ENCODE assay signal across 15 cellular contexts in the genomic region with DNA sequence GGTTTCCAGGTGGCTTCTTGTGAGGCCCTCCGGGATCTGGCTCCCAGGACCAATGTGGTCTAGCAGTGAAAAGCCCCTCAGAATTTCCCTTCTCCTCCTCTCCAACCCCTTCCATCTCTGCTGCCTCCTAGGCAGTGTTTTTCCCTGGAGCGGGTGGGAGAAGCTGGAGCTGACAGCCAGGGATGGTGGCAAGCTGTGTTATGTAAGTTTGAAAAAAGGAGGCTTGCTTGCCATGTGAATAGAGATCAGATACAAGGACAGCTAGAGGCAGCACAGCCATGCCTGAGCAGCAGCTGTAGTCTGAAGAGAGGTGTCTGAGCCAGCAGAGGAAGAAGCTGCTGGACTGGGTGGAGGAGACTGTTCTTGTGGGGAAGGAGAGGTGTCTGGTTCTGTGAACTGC. TPM values are rescaled to one million over a fixed set of nuclear protein-coding genes. Genes with fewer than 3 reads are reported as not detected.
DNase-seq lines count a peak whose midpoint lies in the region; ATAC-seq lines count a peak whose summit lies in the region.
"Had no signal": no experiment of that assay in that cellular context is flagged by ENCODE, and none has a peak within 500 bp of the region (broad histone marks: within the 10 kb centered on the region; RNA-seq: fewer than 3 reads in every experiment).

No MANE protein-coding gene starts in this region.

- H3K27ac Mint-ChIP-seq in activated CD4-positive, alpha-beta memory T cell treated with anti-CD3 and anti-CD28 coated beads for 36 hours: peak overlapping the region; percentile 18
- no peak overlapping the region for H3K27ac Mint-ChIP-seq in activated CD4-positive, alpha-beta memory T cell treated with anti-CD3 and anti-CD28 coated beads, Interleukin-2, amount 10 ng/mL, durations not matched to agents 7 days and 5 days
- peak overlapping the region; percentile 75 for H3K27ac Mint-ChIP-seq in activated naive CD8-positive, alpha-beta T cell
- H3K27ac Mint-ChIP-seq in stimulated activated memory B cell treated with anti-CD40 and anti-IgM and Interleukin-4, amounts not matched to agents 10 μg/mL and 1 μg/mL and 100 μg/mL, for 72 hours: peak overlapping the region; percentile 64

- no peaks in the 10 kb centered on the region for H3K9me3 Mint-ChIP-seq in activated CD4-positive, alpha-beta memory T cell treated with anti-CD3 and anti-CD28 coated beads for 36 hours
- no peaks in the 10 kb centered on the region for H3K9me3 Mint-ChIP-seq in activated CD4-positive, alpha-beta memory T cell treated with anti-CD3 and anti-CD28 coated beads, Interleukin-2, amount 10 ng/mL, durations not matched to agents 7 days and 5 days
- no peaks in the 10 kb centered on the region for H3K9me3 Mint-ChIP-seq in activated naive CD8-positive, alpha-beta T cell (ENCODE audit: low read depth)
- no peaks in the 10 kb centered on the region for H3K9me3 Mint-ChIP-seq in stimulated activated memory B cell treated with anti-CD40 and anti-IgM and Interleukin-4, amounts not matched to agents 10 μg/mL and 1 μg/mL and 100 μg/mL, for 72 hours

- no peak overlapping the region for H3K4me3 ChIP-seq in iPS-15b (ENCODE audit: low read depth, low read length)
- H3K4me3 ChIP-seq: breast epithelium, upper lobe of right lung had no signal

- no peak for DNase-seq in activated CD4-positive, alpha-beta memory T cell treated with anti-CD3 and anti-CD28 coated beads for 36 hours
- DNase-seq in activated CD4-positive, alpha-beta memory T cell treated with anti-CD3 and anti-CD28 coated beads, Interleukin-2, amount 10 ng/mL, durations not matched to agents 7 days and 5 days: no peak
- no peak for DNase-seq in iPS-NIHi7 (ENCODE audit: extremely low spot score)
- DNase-seq: activated CD8-positive, alpha-beta memory T cell treated with anti-CD3 and anti-CD28 coated beads, Interleukin-2, amount 10 ng/mL, durations not matched to agents 7 days and 5 days; activated naive CD4-positive, alpha-beta T cell; MM.1S; NCI-H2029 treated with DMSO at 0.1 percent for 48 hours; upper lobe of right lung had no signal

- ATAC-seq in stimulated activated memory B cell treated with anti-CD40 and anti-IgM and Interleukin-4, amounts not matched to agents 10 μg/mL and 1 μg/mL and 100 μg/mL, for 72 hours: no peak
- ATAC-seq in HG02885 (IDR thresholded peaks at IDR 0.05; ENCODE audit: poor library complexity, unreplicated experiment): no peak
- no peak for ATAC-seq in GM19328 (IDR thresholded peaks at IDR 0.05; ENCODE audit: unreplicated experiment)
- ATAC-seq: activated CD8-positive, alpha-beta memory T cell treated with anti-CD3 and anti-CD28 coated beads, Interleukin-2, amount 10 ng/mL, durations not matched to agents 7 days and 5 days; HCT116 had no signal

- peaks cover 37% of the 10 kb centered on the region for H3K4me1 Mint-ChIP-seq in activated CD4-positive, alpha-beta memory T cell treated with anti-CD3 and anti-CD28 coated beads for 36 hours (ENCODE audit: low read depth)
- peaks cover 13% of the 10 kb centered on the region for H3K4me1 Mint-ChIP-seq in activated CD4-positive, alpha-beta memory T cell treated with anti-CD3 and anti-CD28 coated beads, Interleukin-2, amount 10 ng/mL, durations not matched to agents 7 days and 5 days
- H3K4me1 Mint-ChIP-seq in activated naive CD8-positive, alpha-beta T cell (ENCODE audit: low read depth): peaks cover 25% of the 10 kb centered on the region
- H3K4me1 Mint-ChIP-seq in stimulated activated memory B cell treated with anti-CD40 and anti-IgM and Interleukin-4, amounts not matched to agents 10 μg/mL and 1 μg/mL and 100 μg/mL, for 72 hours: peaks cover 16% of the 10 kb centered on the region

- no peak overlapping the region for H3K4me3 Mint-ChIP-seq in activated CD4-positive, alpha-beta memory T cell treated with anti-CD3 and anti-CD28 coated beads for 36 hours
- no peak overlapping the region for H3K4me3 Mint-ChIP-seq in activated CD4-positive, alpha-beta memory T cell treated with anti-CD3 and anti-CD28 coated beads, Interleukin-2, amount 10 ng/mL, durations not matched to agents 7 days and 5 days
- no peak overlapping the region for H3K4me3 Mint-ChIP-seq in activated naive CD8-positive, alpha-beta T cell
- no peak overlapping the region for H3K4me3 Mint-ChIP-seq in stimulated activated memory B cell treated with anti-CD40 and anti-IgM and Interleukin-4, amounts not matched to agents 10 μg/mL and 1 μg/mL and 100 μg/mL, for 72 hours
- H3K4me3 Mint-ChIP-seq: activated CD8-positive, alpha-beta memory T cell treated with anti-CD3 and anti-CD28 coated beads, Interleukin-2, amount 10 ng/mL, durations not matched to agents 7 days and 5 days had no signal

- no peaks in the 10 kb centered on the region for H3K27me3 Mint-ChIP-seq in activated CD4-positive, alpha-beta memory T cell treated with anti-CD3 and anti-CD28 coated beads for 36 hours
- H3K27me3 Mint-ChIP-seq in activated CD4-positive, alpha-beta memory T cell treated with anti-CD3 and anti-CD28 coated beads, Interleukin-2, amount 10 ng/mL, durations not matched to agents 7 days and 5 days: no peaks in the 10 kb centered on the region
- H3K27me3 Mint-ChIP-seq in activated naive CD8-positive, alpha-beta T cell: no peaks in the 10 kb centered on the region
- no peaks in the 10 kb centered on the region for H3K27me3 Mint-ChIP-seq in stimulated activated memory B cell treated with anti-CD40 and anti-IgM and Interleukin-4, amounts not matched to agents 10 μg/mL and 1 μg/mL and 100 μg/mL, for 72 hours
- H3K27me3 Mint-ChIP-seq: activated CD8-positive, alpha-beta memory T cell treated with anti-CD3 and anti-CD28 coated beads, Interleukin-2, amount 10 ng/mL, durations not matched to agents 7 days and 5 days had no signal

- CTCF ChIA-PET in activated CD4-positive, alpha-beta memory T cell treated with anti-CD3 and anti-CD28 coated beads for 36 hours (lab: Charles Lee): no interaction called here
- CTCF ChIA-PET in activated CD4-positive, alpha-beta memory T cell treated with anti-CD3 and anti-CD28 coated beads, Interleukin-2, amount 10 ng/mL, durations not matched to agents 7 days and 5 days (lab: Charles Lee): no interaction called here

- no peaks in the 10 kb centered on the region for H3K9me3 ChIP-seq in iPS-15b (ENCODE audit: control insufficient read depth, insufficient read depth, low read length)
- H3K9me3 ChIP-seq: breast epithelium, upper lobe of right lung had no signal

- intact Hi-C loops in activated CD4-positive, alpha-beta memory T cell treated with anti-CD3 and anti-CD28 coated beads for 36 hours (cut with micrococcal nuclease): no loop called here

- POLR2A ChIA-PET in activated CD4-positive, alpha-beta memory T cell treated with anti-CD3 and anti-CD28 coated beads for 36 hours (lab: Charles Lee): no interaction called here
- POLR2A ChIA-PET in activated CD4-positive, alpha-beta memory T cell treated with anti-CD3 and anti-CD28 coated beads, Interleukin-2, amount 10 ng/mL, durations not matched to agents 7 days and 5 days (lab: Charles Lee): no interaction called here

- peaks cover 10% of the 10 kb centered on the region for H3K36me3 Mint-ChIP-seq in activated CD4-positive, alpha-beta memory T cell treated with anti-CD3 and anti-CD28 coated beads for 36 hours
- H3K36me3 Mint-ChIP-seq in activated CD4-positive, alpha-beta memory T cell treated with anti-CD3 and anti-CD28 coated beads, Interleukin-2, amount 10 ng/mL, durations not matched to agents 7 days and 5 days (ENCODE audit: low read depth): peaks cover 27% of the 10 kb centered on the region
- H3K36me3 Mint-ChIP-seq in activated naive CD8-positive, alpha-beta T cell: peaks cover 5% of the 10 kb centered on the region
- peaks cover 32% of the 10 kb centered on the region for H3K36me3 Mint-ChIP-seq in stimulated activated memory B cell treated with anti-CD40 and anti-IgM and Interleukin-4, amounts not matched to agents 10 μg/mL and 1 μg/mL and 100 μg/mL, for 72 hours

- peaks cover 4% of the 10 kb centered on the region for H3K36me3 ChIP-seq in iPS-15b (ENCODE audit: control insufficient read depth, insufficient read depth, low read length)
- H3K36me3 ChIP-seq: breast epithelium, upper lobe of right lung had no signal

- peaks cover 29% of the 10 kb centered on the region for H3K4me1 ChIP-seq in iPS-15b (ENCODE audit: control insufficient read depth, insufficient read depth, low read length)
- H3K4me1 ChIP-seq: breast epithelium, upper lobe of right lung had no signal

- H3K9ac ChIP-seq in iPS-15b (ENCODE audit: low read depth, low read length): peak overlapping the region; percentile 9

- no peaks in the 10 kb centered on the region for H3K27me3 ChIP-seq in iPS-15b (ENCODE audit: control insufficient read depth, insufficient read depth, low read length)
- H3K27me3 ChIP-seq: breast epithelium, upper lobe of right lung had no signal

RNA-seq across cellular contexts. Expression of a gene that starts 20.6 kb away (rescaled TPM):
- total RNA-seq in activated CD4-positive, alpha-beta memory T cell treated with anti-CD3 and anti-CD28 coated beads for 36 hours: 10 to 100 TPM; 23.4 to 25.3 TPM
- 10 to 100 TPM; 16.7 to 17.2 TPM for total RNA-seq in activated CD4-positive, alpha-beta memory T cell treated with anti-CD3 and anti-CD28 coated beads, Interleukin-2, amount 10 ng/mL, durations not matched to agents 7 days and 5 days

RNA-seq across cellular contexts. Expression of a gene that starts 27.6 kb away (rescaled TPM):
- 1,000 to 10,000 TPM; 5,151 to 5,211 TPM for total RNA-seq in activated CD4-positive, alpha-beta memory T cell treated with anti-CD3 and anti-CD28 coated beads for 36 hours
- 1,000 to 10,000 TPM; 2,309 to 2,338 TPM for total RNA-seq in activated CD4-positive, alpha-beta memory T cell treated with anti-CD3 and anti-CD28 coated beads, Interleukin-2, amount 10 ng/mL, durations not matched to agents 7 days and 5 days

RNA-seq across cellular contexts. Expression of a gene that starts 28.1 kb away (rescaled TPM):
- total RNA-seq in activated CD4-positive, alpha-beta memory T cell treated with anti-CD3 and anti-CD28 coated beads for 36 hours: 10 to 100 TPM; 29.6 to 31.1 TPM
- total RNA-seq in activated CD4-positive, alpha-beta memory T cell treated with anti-CD3 and anti-CD28 coated beads, Interleukin-2, amount 10 ng/mL, durations not matched to agents 7 days and 5 days: 10 to 100 TPM; 28.9 to 30.0 TPM
